In the genomic region with DNA sequence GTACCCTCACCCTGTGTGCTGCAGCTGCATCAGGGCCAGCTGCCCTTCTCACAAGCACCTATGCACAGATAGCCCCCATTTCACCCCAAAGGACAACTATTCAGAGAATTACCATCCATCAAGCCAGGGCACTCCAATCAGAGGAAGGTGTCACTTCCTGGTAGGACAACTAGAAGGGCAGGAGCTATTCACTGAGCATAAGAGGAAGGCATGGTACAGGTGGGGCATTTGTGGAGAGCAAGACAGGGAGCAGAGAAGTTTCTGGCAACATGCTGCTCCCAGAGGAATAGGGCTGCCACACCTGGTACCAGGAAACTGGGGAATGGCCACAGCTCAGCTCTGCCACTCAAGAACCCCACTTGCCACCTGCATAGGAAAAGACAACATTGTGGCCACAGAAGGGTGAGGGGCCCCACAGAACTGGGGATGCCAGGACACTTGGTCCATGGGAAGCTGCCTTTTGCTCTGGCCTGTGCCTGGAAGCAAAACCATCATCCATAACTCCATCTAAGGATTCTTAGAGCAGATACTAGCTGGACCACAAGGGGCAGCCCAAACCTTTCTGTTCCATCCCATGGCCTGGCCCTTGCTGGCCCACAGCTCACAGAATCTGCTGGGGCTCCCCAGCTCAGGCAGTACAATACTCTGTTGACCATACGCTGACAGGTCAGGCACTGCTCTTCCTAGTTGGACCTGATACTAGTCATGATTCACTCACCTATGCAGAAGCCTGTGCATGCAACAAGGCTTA, we compare ENCODE assay signal across 12 cellular contexts. TPM values are rescaled to one million over a fixed set of nuclear protein-coding genes. Genes with fewer than 3 reads are reported as not detected.
"Had no signal": no experiment of that assay in that cellular context is flagged by ENCODE, and none has a peak within 500 bp of the region (broad histone marks: within the 10 kb centered on the region; RNA-seq: fewer than 3 reads in every experiment).

No MANE protein-coding gene starts in this region.

RNA-seq across cellular contexts. Expression of gene NPY4R, which starts 25.8 kb away (rescaled TPM):
- total RNA-seq: kidney epithelial cell, liver, natural killer cell, occipital lobe, pulmonary artery endothelial cell, right atrium auricular region, right lobe of liver, skeletal muscle tissue, smooth muscle cell, thyroid gland had no signal
- polyA plus RNA-seq: liver, ovary, smooth muscle cell, urinary bladder had no signal
